8 cellular contexts compared by ENCODE assay signal in genomic region chr3:52253314-52254260, GRCh38. TPM values are rescaled to one million over a fixed set of nuclear protein-coding genes. Genes with fewer than 3 reads are reported as not detected.
DNase-seq lines count a peak whose midpoint lies in the region; ATAC-seq, FAIRE-seq and TF ChIP-seq lines count a peak whose summit lies in the region.

No MANE protein-coding gene starts in this region.

- no peak overlapping the region for H3K27ac ChIP-seq in K562 (ENCODE audit: extremely low read depth, low read depth, low read length)

- H3K9me1 ChIP-seq in K562 (ENCODE audit: control insufficient read depth, insufficient read depth, low read length) = no peaks in the 10 kb centered on the region

- H3K27me3 Mint-ChIP-seq in naive B cell = no peaks in the 10 kb centered on the region

- no peak for TF ChIP-seq CTCF in K562 (IDR thresholded peaks at IDR 0.05 in 2 of 3, conservative IDR thresholded peaks at IDR 0.05 in 1 of 3; ENCODE audit: insufficient read depth in 2 of 3, low read depth in 1 of 3, low read length in 3 of 3)

- TF ChIP-seq EP300 in K562 (IDR thresholded peaks at IDR 0.05; ENCODE audit: low read length) = no peak

- H3K4me1 ChIP-seq in K562 (replicated peaks in 1 of 2; ENCODE audit: control insufficient read depth in 2 of 2, insufficient read depth in 2 of 2, low read length in 2 of 2) = peaks cover 0 to 10% of the 10 kb centered on the region in 2 experiments; a peak in 4 of 5 replicates

- no peak overlapping the region for H3K4me2 ChIP-seq in K562 (ENCODE audit: insufficient read depth, low read length)

- 89% methylated on average over 10 of the region's 11 CpGs for WGBS in K562 (ENCODE audit: insufficient coverage, low coverage, missing lambda C conversion rate)

- no peaks in the 10 kb centered on the region for H3K9me3 ChIP-seq in K562 (replicated peaks; ENCODE audit: control insufficient read depth, insufficient read depth, low read depth, low read length)

- H3K27me3 ChIP-seq in K562 (ENCODE audit: control insufficient read depth in 2 of 2, insufficient read depth in 2 of 2, low read length in 2 of 2) = no peaks in the 10 kb centered on the region

- BruUV-seq in K562 (replicated peaks; lab: Mats Ljungman, UMichigan) = no TSS peak

- H3K79me2 ChIP-seq in K562 (ENCODE audit: control insufficient read depth, insufficient read depth, low read length) = no peaks in the 10 kb centered on the region; the same call in 2 of the 3 replicates

- no peak overlapping the region for H2AFZ ChIP-seq in K562 (ENCODE audit: low read depth, low read length)

- POLR2A ChIA-PET in K562 (lab: Yijun Ruan, JAX) = interaction anchor here (0.6 to 1.3 kb wide), 5 partner anchors 9 to 258 kb away, joined by 3 to 5 read pairs (median 3); partner anchors contain the start of gene RPL29

- intact Hi-C loops in K562 (cut with micrococcal nuclease) = no loop called here

- H4K20me1 ChIP-seq in K562 (replicated peaks; ENCODE audit: control insufficient read depth, insufficient read depth, low read length) = 0 out of 2 replicates have a peak, but pooled peaks cover 6% of the 10 kb centered on the region

- peak; percentile 84 for ATAC-seq in GM19328 (IDR thresholded peaks at IDR 0.05; ENCODE audit: unreplicated experiment)
- ATAC-seq in HG03280 (IDR thresholded peaks at IDR 0.05; ENCODE audit: unreplicated experiment) = peak; percentile 92
- ATAC-seq in K562 = peak; percentile 64
- ATAC-seq in naive B cell (ENCODE audit: low read depth in 2 of 2) = peak; percentile 96 to 98

- peaks cover 8 to 10% of the 10 kb centered on the region in 2 donors for H3K36me3 Mint-ChIP-seq in naive B cell

- H3K36me3 ChIP-seq in K562 (ENCODE audit: control insufficient read depth, insufficient read depth, low read length) = peaks cover 81% of the 10 kb centered on the region

- H3K4me1 Mint-ChIP-seq in naive B cell = peaks cover 22 to 46% (median 41%) of the 10 kb centered on the region in 3 donors

- TF ChIP-seq RAD21 in K562 (CRISPR knock-in tag; conservative IDR thresholded peaks at IDR 0.05 in 1 of 2, IDR thresholded peaks at IDR 0.05 in 1 of 2) = no peak

- in situ Hi-C loops in K562 (cut with MboI) = no loop called here
- in situ Hi-C loops in ACHN (cut with HindIII; ENCODE audit: low pct_ligation_motif_present, low pct_unique_long_range_greater_than_20kb, low sequenced_read_pairs) = no loop called here

- peak overlapping the region; percentile 82 to 98 (median 98) for H3K27ac Mint-ChIP-seq in naive B cell

- H3K4me3 Mint-ChIP-seq in naive B cell = peak overlapping the region; percentile 70 to 92 (median 82)

- DNase-seq in T-helper 9 cell = peak; percentile 71
- DNase-seq in K562 (ENCODE audit: extremely low read depth in 1 of 4, low spot score in 3 of 4) = no peak
- peak; percentile 90 for DNase-seq in naive B cell
- peak; percentile 71 for DNase-seq in superior temporal gyrus (ENCODE audit: extremely low spot score)
- no peak for DNase-seq in NCI-H2107 treated with DMSO at 0.1 percent for 48 hours (lab: John Stamatoyannopoulos, UW; ENCODE audit: unreplicated experiment)
- DNase-seq in ACHN = no peak

- no peaks in the 10 kb centered on the region for H3K9me3 Mint-ChIP-seq in naive B cell

- no peak overlapping the region for H3K4me3 ChIP-seq in K562

- CTCF ChIA-PET in K562 (lab: Yijun Ruan, JAX; ENCODE audit: low intra/inter-chr PET ratio) = no interaction called here

- no peak; the same call in 1 of the 2 replicates for TF ChIP-seq POLR2A in K562 (conservative IDR thresholded peaks at IDR 0.05)

- FAIRE-seq in K562 (lab: Jason Lieb, UNC) = no peak

- no peak overlapping the region for H3K9ac ChIP-seq in K562 (ENCODE audit: insufficient read depth in 1 of 2, low read depth in 2 of 2, low read length in 2 of 2)

RNA-seq across cellular contexts. Expression of gene PPM1M, which starts 8.0 kb away (rescaled TPM):
- 11.6 and 26.7 TPM in 2 replicates for total RNA-seq in K562 (2011; cell fraction: chromatin; rRNA removed; ENCODE audit: low replicate concordance)
- 12.4 and 21.7 TPM in 2 replicates for total RNA-seq in K562 (2011; cell fraction: nucleolus; rRNA removed)
- total RNA-seq in K562 (2011; cell fraction: nucleoplasm; rRNA removed) = 15.0 and 16.4 TPM in 2 replicates
- total RNA-seq in K562 (2014; rRNA removed) (4.4 and 4.5 TPM in 2 replicates), K562 (2014; rRNA removed; fragmentation: Illumina TruSeq; extraction: Trizol) (3.3 TPM in 2 replicates), K562 (2015; rRNA removed; fragmentation: Illumina TruSeq; extraction: Trizol) (2.0 and 2.8 TPM in 2 replicates), K562 (2021) (5.0 and 7.0 TPM in 2 replicates)
- polyA plus RNA-seq in K562 (2011; rRNA removed) (9.2 and 9.9 TPM in 2 replicates), K562 (2014; fragmentation: Illumina TruSeq; extraction: Trizol) (6.5 and 6.6 TPM in 2 replicates), K562 (2014; fragmentation: Nextera tagmentation; extraction: Ambion mirVana) (1 to 10 TPM; 1.4 to 1.5 TPM), K562 (2014; rRNA removed) (4.6 and 6.9 TPM in 2 replicates), naive B cell (ENCODE audit: low read depth in 6 of 6) (10 to 100 TPM; 16.8 to 38.5 (median 21.4) TPM)
- 9.0 and 11.2 TPM in 2 replicates for polyA plus RNA-seq in K562 (2011; cell fraction: cytosol; rRNA removed)
- 37.5 and 44.1 TPM in 2 replicates for polyA plus RNA-seq in K562 (2011; cell fraction: nucleus; rRNA removed)
- 5.9 and 21.1 TPM in 2 replicates for polyA plus RNA-seq in K562 (2012)
- polyA minus RNA-seq in K562 (2011; rRNA and poly(A)+ RNA removed) = 4.8 and 5.7 TPM in 2 replicates
- polyA minus RNA-seq in K562 (2011; cell fraction: cytosol; rRNA and poly(A)+ RNA removed) = 2.2 and 2.7 TPM in 2 replicates
- polyA minus RNA-seq in K562 (2011; cell fraction: nucleus; rRNA and poly(A)+ RNA removed) = 6.2 and 7.9 TPM in 2 replicates

RNA-seq across cellular contexts. Expression of gene TWF2, which starts 14.6 kb away (rescaled TPM):
- 4.4 and 12.4 TPM in 2 replicates for total RNA-seq in K562 (2011; cell fraction: chromatin; rRNA removed; ENCODE audit: low replicate concordance)
- total RNA-seq in K562 (2011; cell fraction: nucleolus; rRNA removed) = 15.1 and 18.7 TPM in 2 replicates
- 6.9 and 10.0 TPM in 2 replicates for total RNA-seq in K562 (2011; cell fraction: nucleoplasm; rRNA removed)
- total RNA-seq in K562 (2014; rRNA removed) (49.1 and 56.9 TPM in 2 replicates), K562 (2014; rRNA removed; fragmentation: Illumina TruSeq; extraction: Trizol) (9.6 and 11.4 TPM in 2 replicates), K562 (2015; rRNA removed; fragmentation: Illumina TruSeq; extraction: Trizol) (26.8 and 27.0 TPM in 2 replicates), K562 (2021) (49.1 and 53.6 TPM in 2 replicates)
- polyA plus RNA-seq in K562 (2011; rRNA removed) (35.7 and 47.1 TPM in 2 replicates), K562 (2014; fragmentation: Illumina TruSeq; extraction: Trizol) (29.7 and 43.9 TPM in 2 replicates), K562 (2014; fragmentation: Nextera tagmentation; extraction: Ambion mirVana) (1 to 10 TPM in 1 of 2 experiments, under 1 TPM in 1; 0.11 to 1.7 TPM), K562 (2014; rRNA removed) (59.4 and 61.9 TPM in 2 replicates), naive B cell (ENCODE audit: low read depth in 6 of 6) (10 to 100 TPM; 48.5 to 90.8 (median 75.4) TPM)
- 68.9 and 112 TPM in 2 replicates for polyA plus RNA-seq in K562 (2011; cell fraction: cytosol; rRNA removed)
- polyA plus RNA-seq in K562 (2011; cell fraction: nucleus; rRNA removed) = 30.0 and 32.4 TPM in 2 replicates
- 38.0 and 90.9 TPM in 2 replicates for polyA plus RNA-seq in K562 (2012)
- 21.1 and 22.8 TPM in 2 replicates for polyA minus RNA-seq in K562 (2011; rRNA and poly(A)+ RNA removed)
- 37.2 and 37.3 TPM in 2 replicates for polyA minus RNA-seq in K562 (2011; cell fraction: cytosol; rRNA and poly(A)+ RNA removed)
- 6.6 and 9.1 TPM in 2 replicates for polyA minus RNA-seq in K562 (2011; cell fraction: nucleus; rRNA and poly(A)+ RNA removed)

RNA-seq across cellular contexts. Expression of gene WDR82, which starts 24.9 kb away (rescaled TPM):
- 32.1 and 34.4 TPM in 2 replicates for total RNA-seq in K562 (2011; cell fraction: chromatin; rRNA removed; ENCODE audit: low replicate concordance)
- 18.3 and 21.8 TPM in 2 replicates for total RNA-seq in K562 (2011; cell fraction: nucleolus; rRNA removed)
- total RNA-seq in K562 (2011; cell fraction: nucleoplasm; rRNA removed) = 32.9 and 48.2 TPM in 2 replicates
- total RNA-seq in K562 (2014; rRNA removed) (22.0 and 29.6 TPM in 2 replicates), K562 (2014; rRNA removed; fragmentation: Illumina TruSeq; extraction: Trizol) (37.1 and 41.0 TPM in 2 replicates), K562 (2015; rRNA removed; fragmentation: Illumina TruSeq; extraction: Trizol) (36.1 and 39.0 TPM in 2 replicates), K562 (2021) (44.4 and 45.9 TPM in 2 replicates)
- polyA plus RNA-seq in K562 (2011; rRNA removed) (38.0 and 62.9 TPM in 2 replicates), K562 (2014; fragmentation: Illumina TruSeq; extraction: Trizol) (45.3 and 46.2 TPM in 2 replicates), K562 (2014; fragmentation: Nextera tagmentation; extraction: Ambion mirVana) (1 to 10 TPM; 6.4 to 8.0 TPM), K562 (2014; rRNA removed) (30.6 and 37.7 TPM in 2 replicates), naive B cell (ENCODE audit: low read depth in 6 of 6) (10 to 100 TPM; 24.0 to 71.6 (median 58.9) TPM)
- polyA plus RNA-seq in K562 (2011; cell fraction: cytosol; rRNA removed) = 25.3 and 36.3 TPM in 2 replicates
- 9.0 and 10.3 TPM in 2 replicates for polyA plus RNA-seq in K562 (2011; cell fraction: nucleus; rRNA removed)
- 26.5 and 47.8 TPM in 2 replicates for polyA plus RNA-seq in K562 (2012)
- polyA minus RNA-seq in K562 (2011; rRNA and poly(A)+ RNA removed) = 59.8 and 79.3 TPM in 2 replicates
- polyA minus RNA-seq in K562 (2011; cell fraction: cytosol; rRNA and poly(A)+ RNA removed) = 28.9 and 31.4 TPM in 2 replicates
- 9.8 and 14.4 TPM in 2 replicates for polyA minus RNA-seq in K562 (2011; cell fraction: nucleus; rRNA and poly(A)+ RNA removed)

RNA-seq across cellular contexts. Expression of gene TLR9, which starts 28.1 kb away (rescaled TPM):
- not detected in 2 replicates for total RNA-seq in K562 (2011; cell fraction: chromatin; rRNA removed; ENCODE audit: low replicate concordance)
- total RNA-seq in K562 (2011; cell fraction: nucleolus; rRNA removed) = 0.13 TPM in 1 of 2 replicates, not detected in the other
- 0.15 TPM in 1 of 2 replicates, not detected in the other for total RNA-seq in K562 (2011; cell fraction: nucleoplasm; rRNA removed)
- total RNA-seq in K562 (2014; rRNA removed) = not detected in 2 replicates
- not detected in 2 replicates for total RNA-seq in K562 (2014; rRNA removed; fragmentation: Illumina TruSeq; extraction: Trizol)
- total RNA-seq in K562 (2015; rRNA removed; fragmentation: Illumina TruSeq; extraction: Trizol) = not detected in 2 replicates
- total RNA-seq in K562 (2021) = not detected in 2 replicates
- polyA plus RNA-seq in K562 (2011; rRNA removed) = not detected in 2 replicates
- not detected in 2 replicates for polyA plus RNA-seq in K562 (2011; cell fraction: cytosol; rRNA removed)
- 0.10 TPM in 1 of 2 replicates, not detected in the other for polyA plus RNA-seq in K562 (2011; cell fraction: nucleus; rRNA removed)
- 0.01 and 0.21 TPM in 2 replicates for polyA plus RNA-seq in K562 (2012)
- not detected in 2 replicates for polyA plus RNA-seq in K562 (2014; fragmentation: Illumina TruSeq; extraction: Trizol)
- polyA plus RNA-seq in K562 (2014; fragmentation: Nextera tagmentation; extraction: Ambion mirVana) = not detected
- polyA plus RNA-seq in K562 (2014; rRNA removed) = not detected in 2 replicates
- not detected in 2 replicates for polyA minus RNA-seq in K562 (2011; rRNA and poly(A)+ RNA removed)
- not detected in 2 replicates for polyA minus RNA-seq in K562 (2011; cell fraction: cytosol; rRNA and poly(A)+ RNA removed)
- polyA minus RNA-seq in K562 (2011; cell fraction: nucleus; rRNA and poly(A)+ RNA removed) = not detected in 2 replicates
- 1 to 10 TPM in 5 of 6 donors, not detected in 1; 1.6 to 4.4 (median 3.8) TPM for polyA plus RNA-seq in naive B cell (ENCODE audit: low read depth in 6 of 6)

RNA-seq across cellular contexts. Expression of gene GLYCTK, which starts 34.0 kb away (rescaled TPM):
- total RNA-seq in K562 (2011; cell fraction: chromatin; rRNA removed; ENCODE audit: low replicate concordance) = 13.8 and 48.9 TPM in 2 replicates
- total RNA-seq in K562 (2011; cell fraction: nucleolus; rRNA removed) = 30.0 and 32.7 TPM in 2 replicates
- total RNA-seq in K562 (2011; cell fraction: nucleoplasm; rRNA removed) = 23.2 and 27.7 TPM in 2 replicates
- total RNA-seq in K562 (2014; rRNA removed) (5.8 and 6.4 TPM in 2 replicates), K562 (2014; rRNA removed; fragmentation: Illumina TruSeq; extraction: Trizol) (1.3 and 1.9 TPM in 2 replicates), K562 (2015; rRNA removed; fragmentation: Illumina TruSeq; extraction: Trizol) (3.4 and 4.1 TPM in 2 replicates), K562 (2021) (7.3 and 8.3 TPM in 2 replicates)
- polyA plus RNA-seq in K562 (2011; rRNA removed) (6.0 and 7.1 TPM in 2 replicates), K562 (2014; fragmentation: Illumina TruSeq; extraction: Trizol) (3.0 and 4.5 TPM in 2 replicates), K562 (2014; fragmentation: Nextera tagmentation; extraction: Ambion mirVana) (under 1 TPM; 0.18 to 0.55 TPM), K562 (2014; rRNA removed) (9.1 and 9.9 TPM in 2 replicates), naive B cell (ENCODE audit: low read depth in 6 of 6) (1 to 10 TPM; 5.5 to 8.9 (median 6.6) TPM)
- polyA plus RNA-seq in K562 (2011; cell fraction: cytosol; rRNA removed) = 6.9 and 12.4 TPM in 2 replicates
- 35.6 and 67.1 TPM in 2 replicates for polyA plus RNA-seq in K562 (2011; cell fraction: nucleus; rRNA removed)
- 5.1 and 6.4 TPM in 2 replicates for polyA plus RNA-seq in K562 (2012)
- polyA minus RNA-seq in K562 (2011; rRNA and poly(A)+ RNA removed) = 2.5 and 3.2 TPM in 2 replicates
- 2.7 and 3.9 TPM in 2 replicates for polyA minus RNA-seq in K562 (2011; cell fraction: cytosol; rRNA and poly(A)+ RNA removed)
- polyA minus RNA-seq in K562 (2011; cell fraction: nucleus; rRNA and poly(A)+ RNA removed) = 10.9 and 12.1 TPM in 2 replicates

Comparison
In these comparisons a context has a peak if more than half of its experiments do, and no peak if none do; other contexts are left out.
1. DNase-seq: peak in T-helper 9 cell (single experiment), naive B cell (single experiment) and superior temporal gyrus (single experiment); none in K562 (0 of 4), NCI-H2107 treated with DMSO at 0.1 percent for 48 hours (single experiment) and ACHN (single experiment).
2. Peak in every context shown above with its lines, with median percentiles within 50 percentile points of each other: ATAC-seq.